ENCODE assay signal across 21 cellular contexts in genomic region chr19:33252971-33253370, GRCh38. TPM values are rescaled to one million over a fixed set of nuclear protein-coding genes. Genes with fewer than 3 reads are reported as not detected.
"Had no signal": no experiment of that assay in that cellular context is flagged by ENCODE, and none has a peak within 500 bp of the region (broad histone marks: within the 10 kb centered on the region; RNA-seq: fewer than 3 reads in every experiment).

No MANE protein-coding gene starts in this region.

- H3K36me3 ChIP-seq: breast epithelium, esophagus muscularis mucosa, pancreas, stomach had no signal

- H3K9me3 ChIP-seq: pancreas had no signal

- ATAC-seq: activated CD4-positive, alpha-beta T cell treated with anti-CD3 and anti-CD28 coated beads for 36 hours; activated T-cell treated with anti-CD3 and anti-CD28 coated beads, Interleukin-2, amount 50 U/mL, for 4 hours; sciatic nerve; stimulated activated memory B cell treated with anti-CD40 and anti-IgM and Interleukin-4, amounts not matched to agents 10 μg/mL and 1 μg/mL and 100 μg/mL, for 72 hours had no signal

- H3K4me1 ChIP-seq: breast epithelium, esophagus muscularis mucosa, pancreas had no signal

- H3K27ac ChIP-seq: breast epithelium, esophagus muscularis mucosa, pancreas, stomach had no signal

- DNase-seq: activated B cell treated with CpG ODN at 0.5 μM for 24 hours; activated CD4-positive, alpha-beta T cell treated with anti-CD3 and anti-CD28 coated beads for 36 hours; activated CD4-positive, alpha-beta T cell treated with anti-CD3 and anti-CD28 coated beads, Interleukin-2, amount 50 U/mL, for 48 hours; activated CD8-positive, alpha-beta memory T cell treated with anti-CD3 and anti-CD28 coated beads, Interleukin-2, amount 50 U/mL, for 48 hours; activated effector memory CD4-positive, alpha-beta T cell treated with Interleukin-2 at 50 U/mL for 16 hours; activated naive CD4-positive, alpha-beta T cell treated with anti-CD3 and anti-CD28 coated beads for 36 hours; activated naive CD8-positive, alpha-beta T cell treated with anti-CD3 and anti-CD28 coated beads, Interleukin-2, amount 10 ng/mL, durations not matched to agents 7 days and 5 days; activated T-cell treated with anti-CD3 and anti-CD28 coated beads, Interleukin-2, amount 50 U/mL, for 4 hours; amniotic stem cell; small intestine; stimulated activated CD4-positive, alpha-beta T cell treated with anti-CD3 and anti-CD28 coated beads, Interleukin-15, amount 100 ng/mL, for 24 hours; stomach; T1000 had no signal

- H3K27me3 ChIP-seq: breast epithelium, pancreas had no signal

- H3K4me3 ChIP-seq: breast epithelium, esophagus muscularis mucosa, lung, pancreas, stomach had no signal

RNA-seq across cellular contexts. Expression of gene SLC7A10, which starts 27.3 kb away (rescaled TPM):
- total RNA-seq: activated B cell treated with CpG ODN at 0.5 μM for 24 hours; activated CD4-positive, alpha-beta T cell treated with anti-CD3 and anti-CD28 coated beads for 36 hours; activated CD8-positive, alpha-beta memory T cell treated with anti-CD3 and anti-CD28 coated beads for 36 hours; activated naive CD4-positive, alpha-beta T cell treated with anti-CD3 and anti-CD28 coated beads for 36 hours; activated naive CD8-positive, alpha-beta T cell treated with anti-CD3 and anti-CD28 coated beads, Interleukin-2, amount 10 ng/mL, durations not matched to agents 7 days and 5 days; activated T-cell treated with anti-CD3 and anti-CD28 coated beads, Interleukin-2, amount 50 U/mL, for 4 hours; esophagus muscularis mucosa; pulmonary artery endothelial cell had no signal

RNA-seq across cellular contexts. Expression of gene LRP3, which starts 58.8 kb away (rescaled TPM):
- total RNA-seq: activated B cell treated with CpG ODN at 0.5 μM for 24 hours had no signal
